ENCODE assay signal across 9 cellular contexts in genomic region chr7:44244282-44244681, GRCh38. TPM values are rescaled to one million over a fixed set of nuclear protein-coding genes. Genes with fewer than 3 reads are reported as not detected.
DNase-seq lines count a peak whose midpoint lies in the region; ATAC-seq and TF ChIP-seq lines count a peak whose summit lies in the region.
"Had no signal": no experiment of that assay in that cellular context is flagged by ENCODE, and none has a peak within 500 bp of the region (broad histone marks: within the 10 kb centered on the region; RNA-seq: fewer than 3 reads in every experiment).

No MANE protein-coding gene starts in this region.

- peaks cover 8% of the 10 kb centered on the region for H3K27me3 ChIP-seq in SJCRH30
- H3K27me3 ChIP-seq: neutrophil had no signal

- H3K27ac Mint-ChIP-seq in endothelial cell (ENCODE audit: unreplicated experiment) = no peak overlapping the region

- no peak overlapping the region for H3K4me3 ChIP-seq in SJCRH30

- H3K9me3 Mint-ChIP-seq in endothelial cell (ENCODE audit: unreplicated experiment) = no peaks in the 10 kb centered on the region

- no peaks in the 10 kb centered on the region for H3K36me3 Mint-ChIP-seq in endothelial cell (ENCODE audit: low read depth, unreplicated experiment)

- H3K4me3 Mint-ChIP-seq in endothelial cell (ENCODE audit: unreplicated experiment) = peak overlapping the region; percentile 27

- H3K4me1 ChIP-seq in SJCRH30 = no peaks in the 10 kb centered on the region

- peak; percentile 60 for TF ChIP-seq CTCF in endothelial cell (IDR thresholded peaks at IDR 0.05; ENCODE audit: unreplicated experiment)

- H3K4me1 Mint-ChIP-seq in endothelial cell (ENCODE audit: unreplicated experiment) = peaks cover 4% of the 10 kb centered on the region

- no peaks in the 10 kb centered on the region for H3K9me3 ChIP-seq in SJCRH30 (replicated peaks)
- H3K9me3 ChIP-seq: neutrophil had no signal

- peaks cover 15% of the 10 kb centered on the region for H3K27me3 Mint-ChIP-seq in endothelial cell (ENCODE audit: unreplicated experiment)

- DNase-seq in activated gamma-delta T cell treated with Interleukin-2 at 50 U/mL for 16 hours (peak; percentile 12), activated gamma-delta T cell (lab: John Stamatoyannopoulos, UW) (no peak), SJCRH30 (peak; percentile 50 to 64), endothelial cell (ENCODE audit: low spot score) (peak; percentile 69), cerebellum (ENCODE audit: low spot score) (no peak)
- DNase-seq in stimulated activated CD4-positive, alpha-beta T cell treated with anti-CD3 and anti-CD28 coated beads, Interleukin-4, amount 100 ng/mL, for 24 hours = peak; percentile 35

- no peak overlapping the region for H3K27ac ChIP-seq in SJCRH30
- H3K27ac ChIP-seq: neutrophil had no signal

- ATAC-seq in GM18868 (IDR thresholded peaks at IDR 0.05; ENCODE audit: unreplicated experiment) (no peak), GM21528 (IDR thresholded peaks at IDR 0.05; ENCODE audit: low FRiP score, unreplicated experiment) (no peak)

- no peaks in the 10 kb centered on the region for H3K36me3 ChIP-seq in SJCRH30
- H3K36me3 ChIP-seq: neutrophil had no signal

RNA-seq across cellular contexts. Expression of gene YKT6, which starts 43.5 kb away (rescaled TPM):
- total RNA-seq in SJCRH30 (2014; rRNA removed; shearing (Covaris generic)) = 98.6 and 101 TPM in 2 replicates
- total RNA-seq in endothelial cell (ENCODE audit: unreplicated experiment) = 98.4 TPM
- total RNA-seq in cerebellum = 43.4 TPM

RNA-seq across cellular contexts. Expression of gene GCK, which starts 55.0 kb away (rescaled TPM):
- not detected in 2 replicates for total RNA-seq in SJCRH30 (2014; rRNA removed; shearing (Covaris generic))
- total RNA-seq in endothelial cell (ENCODE audit: unreplicated experiment) (not detected), cerebellum (7.7 TPM)

Comparison
In these comparisons a context has a peak if more than half of its experiments do, and no peak if none do; other contexts are left out.
1. DNase-seq: peak in activated gamma-delta T cell treated with Interleukin-2 at 50 U/mL for 16 hours (single experiment), SJCRH30 (2 of 2), endothelial cell (single experiment) and stimulated activated CD4-positive, alpha-beta T cell treated with anti-CD3 and anti-CD28 coated beads, Interleukin-4, amount 100 ng/mL, for 24 hours (single experiment); none in activated gamma-delta T cell (single experiment) and cerebellum (single experiment).